8 cellular contexts compared by ENCODE assay signal in genomic region chr19:51169283-51169918, GRCh38. TPM values are rescaled to one million over a fixed set of nuclear protein-coding genes. Genes with fewer than 3 reads are reported as not detected.
A peak's percentile ranks its signal among the peaks of the same experiment; 100 is the strongest.
DNase-seq lines count a peak whose midpoint lies in the region; ATAC-seq and TF ChIP-seq lines count a peak whose summit lies in the region.
"Not testable (repeated sequence)": the region's sequence is repeated elsewhere in the genome, so short reads cannot be mapped to it uniquely, and the experiment has no call there.

No MANE protein-coding gene starts in this region.

- TF ChIP-seq CTCF in body of pancreas (IDR thresholded peaks at IDR 0.05) (peak; percentile 50 to 87 (median 72)), omental fat pad (IDR thresholded peaks at IDR 0.05) (peak in 2 of 3 donors; percentile 29 to 70)

- H3K4me3 ChIP-seq in body of pancreas = not testable (repeated sequence)

- not testable (repeated sequence) for TF ChIP-seq POLR2A in body of pancreas (IDR thresholded peaks at IDR 0.05)

- H3K27ac ChIP-seq in body of pancreas = not testable (repeated sequence)

- in situ Hi-C loops in KBM-7 (cut with MboI; ENCODE audit: low pct_unique_long_range_greater_than_20kb, low sequenced_read_pairs) = not testable (repeated sequence)

- WGBS in body of pancreas, 2 donors = 6 to 9% methylated on average over 11 of the region's 11 CpGs

- not testable (repeated sequence) for ATAC-seq in body of pancreas; left cardiac atrium; omental fat pad (ENCODE audit: low FRiP score)

- intact Hi-C loops in body of pancreas (cut with DNase I) = not testable (repeated sequence)
- intact Hi-C loops in left cardiac atrium (cut with DNase I) = loop anchor here in 1 of 2 donors (5.0 kb wide), 1 partner anchor 147 kb away; no protein-coding TSS in a partner anchor

- not testable (repeated sequence) for H3K36me3 ChIP-seq in body of pancreas (replicated peaks in 1 of 2; ENCODE audit: insufficient read depth in 1 of 2, low read depth in 2 of 2)

- DNase-seq in COR-L47 (lab: John Stamatoyannopoulos, UW) = peak; percentile 36
- DNase-seq in KBM-7 = peak; percentile 74
- DNase-seq in NOMO-1 treated with DMSO at 0.1 percent for 48 hours (lab: John Stamatoyannopoulos, UW; ENCODE audit: unreplicated experiment) = peak; percentile 37
- DNase-seq in activated CD4-positive, alpha-beta T cell treated with anti-CD3 and anti-CD28 coated beads for 48 hours = peak; percentile 72
- peak; percentile 73 to 84 (median 77) for DNase-seq in body of pancreas
- DNase-seq in left cardiac atrium = peak; percentile 87
- DNase-seq in omental fat pad (ENCODE audit: low spot score) = peak; percentile 70
- DNase-seq in stimulated activated CD8-positive, alpha-beta memory T cell treated with anti-CD3 and anti-CD28 coated beads, Interleukin-4, amount 100 ng/mL, for 4 hours (ENCODE audit: low read depth in 2 of 2, low spot score in 1 of 2) = peak; percentile 24 to 40

- not testable (repeated sequence) for H3K9me3 ChIP-seq in body of pancreas

- H3K4me1 ChIP-seq in body of pancreas = not testable (repeated sequence)

- H3K27me3 ChIP-seq in body of pancreas = not testable (repeated sequence)

RNA-seq across cellular contexts. Expression of gene SIGLEC7, which starts 27.3 kb away (rescaled TPM):
- total RNA-seq in body of pancreas = not detected
- total RNA-seq in left cardiac atrium = 1 to 10 TPM; 1.6 to 2.2 TPM
- 10 to 100 TPM in 1 of 4 donors, 1 to 10 TPM in 3; 1.9 to 10.7 (median 6.3) TPM for total RNA-seq in omental fat pad

RNA-seq across cellular contexts. Expression of gene SIGLEC9, which starts 44.7 kb away (rescaled TPM):
- total RNA-seq in body of pancreas (1 to 10 TPM in 1 of 2 donors, under 1 TPM in 1; 0.33 to 1.3 TPM), left cardiac atrium (1 to 10 TPM; 5.1 to 6.6 TPM), omental fat pad (10 to 100 TPM in 3 of 4 donors, 1 to 10 TPM in 1; 3.5 to 25.0 (median 20.4) TPM)

RNA-seq across cellular contexts. Expression of gene CD33, which starts 55.5 kb away (rescaled TPM):
- total RNA-seq in body of pancreas (1 to 10 TPM; 1.3 TPM), left cardiac atrium (10 to 100 TPM in 1 of 2 donors, 1 to 10 TPM in 1; 3.2 to 11.4 TPM), omental fat pad (10 to 100 TPM in 3 of 4 donors, 1 to 10 TPM in 1; 7.1 to 22.3 (median 18.0) TPM)

Comparison
In these comparisons a context has a peak if more than half of its experiments do, and no peak if none do; other contexts are left out.
1. DNase-seq: peak in every context shown above with its lines; median percentile 87 in left cardiac atrium; 77 in body of pancreas; 74 in KBM-7; 72 in activated CD4-positive, alpha-beta T cell treated with anti-CD3 and anti-CD28 coated beads for 48 hours; 70 in omental fat pad; 37 in NOMO-1 treated with DMSO at 0.1 percent for 48 hours; 36 in COR-L47; 32 in stimulated activated CD8-positive, alpha-beta memory T cell treated with anti-CD3 and anti-CD28 coated beads, Interleukin-4, amount 100 ng/mL, for 4 hours.